Comparison of ENCODE assay signal across 8 cellular contexts in genomic region chr2:105037572-105038382, GRCh38. TPM values are rescaled to one million over a fixed set of nuclear protein-coding genes. Genes with fewer than 3 reads are reported as not detected.
A peak's percentile ranks its signal among the peaks of the same experiment; 100 is the strongest.
DNase-seq lines count a peak whose midpoint lies in the region; ATAC-seq, FAIRE-seq and TF ChIP-seq lines count a peak whose summit lies in the region.

MRPS9 (plus strand) TSS chr2:105038069; CDS start chr2:105038093, 24 bp downstream.

- peak; percentile 91 for FAIRE-seq in urothelium cell line (lab: Jason Lieb, UNC)

- peak within 1 kb of the TSS; percentile 86 for H3K4me3 ChIP-seq in psoas muscle

- H3K9me3 ChIP-seq in psoas muscle: no peaks in the 10 kb centered on the region

- H3K36me3 ChIP-seq in psoas muscle (ENCODE audit: insufficient read depth in 1 of 2, low read depth in 1 of 2): no peaks in the 10 kb centered on the region

- H3K27me3 ChIP-seq in psoas muscle (ENCODE audit: insufficient read depth in 3 of 3, low read length in 2 of 3): no peaks in the 10 kb centered on the region

- peak; percentile 78 to 89 for DNase-seq in NCI-H187 (lab: John Stamatoyannopoulos, UW)
- peak; percentile 94 to 98 (median 97) for DNase-seq in T-helper 2 cell
- peak; percentile 99 for DNase-seq in left ventricle myocardium superior
- DNase-seq in psoas muscle: peak; percentile 99
- peak; percentile 100 for DNase-seq in urothelium cell line (ENCODE audit: low spot score)

- ATAC-seq in GM18498 (IDR thresholded peaks at IDR 0.05; ENCODE audit: unreplicated experiment): peak; percentile 100
- peak; percentile 99 for ATAC-seq in HG02938 (IDR thresholded peaks at IDR 0.05; ENCODE audit: unreplicated experiment)
- ATAC-seq in left ventricle myocardium superior: peak; percentile 100
- ATAC-seq in psoas muscle: peak; percentile 100

- peaks cover 19% of the 10 kb centered on the region for H3K4me1 ChIP-seq in psoas muscle

- peak within 1 kb of the TSS; percentile 82 for H3K27ac ChIP-seq in angular gyrus (ENCODE audit: low read depth, low read length)
- H3K27ac ChIP-seq in psoas muscle: peak within 1 kb of the TSS; percentile 80

- intact Hi-C loops in left ventricle myocardium superior (cut with micrococcal nuclease) (no loop called here), psoas muscle (cut with DNase I) (no loop called here)

- 0% methylated on average over 54 to 55 of the region's 55 CpGs for WGBS in psoas muscle, 3 donors

- no peak for TF ChIP-seq CTCF in psoas muscle (IDR thresholded peaks at IDR 0.05)

RNA-seq across cellular contexts. Expression of gene MRPS9, which starts in this region (rescaled TPM):
- total RNA-seq in left ventricle myocardium superior: 81.8 TPM
- total RNA-seq in psoas muscle: 10 to 100 TPM; 41.3 to 62.4 (median 53.7) TPM
- 10 to 100 TPM; 44.8 to 61.8 (median 49.8) TPM for polyA plus RNA-seq in psoas muscle

Comparison
In these comparisons a context has a peak if more than half of its experiments do, and no peak if none do; other contexts are left out.
1. Peak in every context shown above with its lines: DNase-seq, ATAC-seq, H3K4me3 ChIP-seq and H3K27ac ChIP-seq.